23 cellular contexts compared by ENCODE assay signal in the genomic region with DNA sequence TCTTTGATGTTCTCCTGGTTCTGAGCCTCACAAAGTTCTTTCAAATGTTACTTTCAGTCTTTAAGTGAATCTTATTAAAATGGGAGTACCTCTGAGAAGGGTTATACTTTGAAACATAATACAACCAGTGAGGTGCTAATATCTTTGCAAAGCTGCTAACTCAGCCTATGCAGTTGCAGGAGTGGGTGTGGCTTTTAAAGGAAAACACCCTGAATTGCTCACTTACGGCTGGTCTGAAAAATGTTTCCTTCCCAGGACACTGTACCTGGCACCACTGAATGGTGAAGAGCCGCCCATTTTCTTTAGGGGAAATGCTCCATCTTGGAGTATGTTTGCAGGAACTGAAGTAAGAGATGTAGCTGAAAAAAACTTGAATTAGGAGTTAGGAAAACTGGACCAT.
"Had no signal": no experiment of that assay in that cellular context is flagged by ENCODE, and none has a peak within 500 bp of the region (broad histone marks: within the 10 kb centered on the region; RNA-seq: fewer than 3 reads in every experiment).

No MANE protein-coding gene starts in this region.

- H3K9me3 ChIP-seq: SJSA1 had no signal

- H3K36me3 ChIP-seq: SJSA1 had no signal

- ATAC-seq: HepG2 had no signal

- H3K4me3 ChIP-seq: SJSA1, SK-N-MC had no signal

- H3K4me1 ChIP-seq: SJSA1 had no signal

- DNase-seq: IMR-90, Kasumi-1, KG1, MM.1S, NCI-H1048, NCI-H1105, NCI-H1417 treated with DMSO at 0.1 percent for 48 hours, NCI-H146, NCI-H1694 treated with DMSO at 0.1 percent for 48 hours, NCI-H1930, NCI-H2081, NCI-H2107, NCI-H2171 treated with DMSO at 0.1 percent for 48 hours, NCI-H2227 treated with DMSO at 0.1 percent for 48 hours, NCI-H524 treated with DMSO at 0.1 percent for 48 hours, NCI-H69, NCI-H774, Right ventricle myocardium superior, RPMI8226, SIG-M5 had no signal

- H3K27ac ChIP-seq: SJSA1, SK-N-MC had no signal
